Comparison of ENCODE assay signal across 10 cellular contexts in the genomic region with DNA sequence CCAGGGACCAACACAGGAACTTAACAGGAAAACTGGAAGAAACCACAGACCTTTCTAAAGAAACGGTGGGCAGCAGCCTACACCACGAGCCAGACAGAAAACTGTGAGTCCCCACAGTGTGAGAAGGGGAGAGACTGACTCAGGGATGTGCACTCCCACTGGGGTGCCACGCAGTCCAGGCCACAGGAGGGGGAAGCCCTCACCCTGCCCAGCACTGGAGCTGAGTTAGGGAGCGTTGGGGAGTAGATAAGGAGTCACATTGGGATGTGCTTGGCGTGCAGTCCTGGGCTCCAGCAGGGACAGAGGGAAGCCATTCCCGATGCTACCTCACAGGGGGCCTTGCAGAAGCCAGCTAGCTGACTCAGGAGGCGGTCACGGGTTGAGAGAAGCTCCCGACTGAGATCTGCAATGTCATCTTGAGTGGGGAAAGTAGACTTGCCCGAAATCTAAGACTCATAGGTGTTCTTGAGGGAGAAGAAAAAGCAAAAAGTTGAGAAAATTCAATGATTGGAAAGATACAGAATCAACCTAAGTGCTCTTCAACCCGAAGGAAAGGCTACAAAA. TPM values are rescaled to one million over a fixed set of nuclear protein-coding genes. Genes with fewer than 3 reads are reported as not detected.
A peak's percentile ranks its signal among the peaks of the same experiment; 100 is the strongest.
DNase-seq lines count a peak whose midpoint lies in the region; ATAC-seq and TF ChIP-seq lines count a peak whose summit lies in the region.
"Had no signal": no experiment of that assay in that cellular context is flagged by ENCODE, and none has a peak within 500 bp of the region (broad histone marks: within the 10 kb centered on the region; RNA-seq: fewer than 3 reads in every experiment).

No MANE protein-coding gene starts in this region.

- TF ChIP-seq POLR2A in HCT116 (IDR thresholded peaks at IDR 0.05; ENCODE audit: borderline replicate concordance, extremely low read depth, insufficient read depth, insufficient read length), result no peak

- peak overlapping the region; percentile 73 for H3K4me2 ChIP-seq in HCT116 (ENCODE audit: low read length)

- peak overlapping the region; percentile 59 for H2AFZ ChIP-seq in HCT116 (ENCODE audit: low read depth, low read length, poor library complexity, severe bottlenecking)

- ATAC-seq in HCT116, result peak; percentile 35
- peak; percentile 21 for ATAC-seq in esophagus mucosa
- no peak for ATAC-seq in GM19452 (IDR thresholded peaks at IDR 0.05; ENCODE audit: unreplicated experiment)
- ATAC-seq in HG02970 (IDR thresholded peaks at IDR 0.05; ENCODE audit: low FRiP score, unreplicated experiment), result no peak

- H3K4me1 Mint-ChIP-seq in activated CD4-positive, alpha-beta T cell treated with anti-CD3 and anti-CD28 coated beads, Interleukin-2, amount 10 ng/mL, durations not matched to agents 24 days and 14 days, result peaks cover 52% of the 10 kb centered on the region

- H4K20me1 ChIP-seq in HCT116 (ENCODE audit: insufficient read depth), result no peaks in the 10 kb centered on the region

- H3K9me3 ChIP-seq in HCT116 (ENCODE audit: control insufficient read depth in 1 of 2, insufficient read depth in 1 of 2, low read depth in 1 of 2, low read length in 2 of 2), result no peaks in the 10 kb centered on the region

- intact Hi-C loops in HCT116 (cut with micrococcal nuclease), result no loop called here
- intact Hi-C loops in activated CD4-positive, alpha-beta T cell treated with anti-CD3 and anti-CD28 coated beads, Interleukin-2, amount 10 ng/mL, durations not matched to agents 24 days and 14 days (cut with micrococcal nuclease), result loop anchor here (1.0 to 2.0 kb wide), 9 partner anchors 7 to 153 kb away; partner anchors contain the start of genes CEACAM18 and NKG7

- DNase-seq in HCT116 (ENCODE audit: low read depth, low spot score) (no peak), DMS53 (lab: John Stamatoyannopoulos, UW) (no peak), foreskin melanocyte (no peak)
- DNase-seq in activated CD4-positive, alpha-beta T cell treated with anti-CD3 and anti-CD28 coated beads, Interleukin-2, amount 10 ng/mL, durations not matched to agents 24 days and 14 days, result peak; percentile 75
- DNase-seq in stimulated activated CD8-positive, alpha-beta memory T cell treated with anti-CD3 and anti-CD28 coated beads, Interleukin-4, amount 100 ng/mL, for 1 hour (ENCODE audit: low read depth in 2 of 2, low spot score in 1 of 2), result peak; percentile 20 to 34
- DNase-seq: cortex of kidney had no signal

- RAD21 ChIA-PET in HCT116 (lab: Charles Lee; ENCODE audit: low non-redundant PET in 1 of 2, low total read pairs in 2 of 2, uncharacterized antibody in 2 of 2, unreplicated experiment in 2 of 2), result no interaction called here

- H3K4me3 Mint-ChIP-seq in activated CD4-positive, alpha-beta T cell treated with anti-CD3 and anti-CD28 coated beads, Interleukin-2, amount 10 ng/mL, durations not matched to agents 24 days and 14 days, result peak overlapping the region; percentile 80

- peak overlapping the region; percentile 30; the same call in 1 of the 2 replicates for H3K9ac ChIP-seq in HCT116 (ENCODE audit: low read length)

- H3K27ac ChIP-seq in HCT116 (ENCODE audit: low read depth, low read length), result no peak overlapping the region

- POLR2A ChIA-PET in HCT116 (lab: Charles Lee), result no interaction called here

- no peaks in the 10 kb centered on the region for H3K9me2 ChIP-seq in HCT116 (ENCODE audit: insufficient read depth)

- H3K4me3 ChIP-seq in HCT116 (replicated peaks in 1 of 2; ENCODE audit: low read depth in 1 of 2, low read length in 2 of 2), result peak overlapping the region in 1 of 2 experiments; percentile 41; a peak in 2 of 4 replicates

- TF ChIP-seq RAD21 in HCT116 (IDR thresholded peaks at IDR 0.05; ENCODE audit: low read depth), result no peak

- peaks cover 10% of the 10 kb centered on the region for H3K9me3 Mint-ChIP-seq in activated CD4-positive, alpha-beta T cell treated with anti-CD3 and anti-CD28 coated beads, Interleukin-2, amount 10 ng/mL, durations not matched to agents 24 days and 14 days

- CTCF ChIA-PET in HCT116 (lab: Charles Lee), result interaction anchor here (1.2 to 1.6 kb wide), 2 partner anchors 19 to 221 kb away, joined by 3 to 5 read pairs; no protein-coding TSS in a partner anchor

- no peak for TF ChIP-seq CTCF in HCT116 (IDR thresholded peaks at IDR 0.05 in 2 of 3, conservative IDR thresholded peaks at IDR 0.05 in 1 of 3; ENCODE audit: borderline replicate concordance in 1 of 3, insufficient read depth in 1 of 3, low read depth in 2 of 3, low read length in 2 of 3)

- peaks cover 6% of the 10 kb centered on the region for H3K36me3 Mint-ChIP-seq in activated CD4-positive, alpha-beta T cell treated with anti-CD3 and anti-CD28 coated beads, Interleukin-2, amount 10 ng/mL, durations not matched to agents 24 days and 14 days (ENCODE audit: low read depth)

- peaks cover 20% of the 10 kb centered on the region for H3K27me3 Mint-ChIP-seq in activated CD4-positive, alpha-beta T cell treated with anti-CD3 and anti-CD28 coated beads, Interleukin-2, amount 10 ng/mL, durations not matched to agents 24 days and 14 days

- H3K36me3 ChIP-seq in HCT116 (ENCODE audit: control insufficient read depth in 1 of 2, insufficient read depth in 2 of 2, low read length in 2 of 2), result no peaks in the 10 kb centered on the region

- H3K4me1 ChIP-seq in HCT116 (ENCODE audit: control insufficient read depth in 1 of 2, insufficient read depth in 2 of 2, low read length in 2 of 2), result peaks cover 13 to 18% of the 10 kb centered on the region in 2 experiments

- peaks cover 19% of the 10 kb centered on the region for H3K27me3 ChIP-seq in HCT116 (ENCODE audit: insufficient read depth, low read length)

- peak overlapping the region; percentile 94 for H3K27ac Mint-ChIP-seq in activated CD4-positive, alpha-beta T cell treated with anti-CD3 and anti-CD28 coated beads, Interleukin-2, amount 10 ng/mL, durations not matched to agents 24 days and 14 days

- BruUV-seq in HCT116 (replicated peaks; lab: Mats Ljungman, UMichigan), result no TSS peak

- H3K79me2 ChIP-seq in HCT116 (ENCODE audit: insufficient read depth, low read length), result no peaks in the 10 kb centered on the region

TF ChIP-seq in HCT116, 20 proteins besides CTCF, POLR2A, EP300 and RAD21 (continues in another document):
- TF ChIP-seq ZBTB33 (IDR thresholded peaks at IDR 0.05; ENCODE audit: extremely low read depth, insufficient replicate concordance, low read length) (no peak), SP1 (IDR thresholded peaks at IDR 0.05; ENCODE audit: low read depth) (no peak), ZFX (IDR thresholded peaks at IDR 0.05) (no peak), FOSL1 (IDR thresholded peaks at IDR 0.05; ENCODE audit: low read depth) (no peak), SIN3A (IDR thresholded peaks at IDR 0.05; ENCODE audit: low read depth) (no peak), POLR2AphosphoS5 (IDR thresholded peaks at IDR 0.05; ENCODE audit: low read depth, low read length) (no peak), EGR1 (IDR thresholded peaks at IDR 0.05; ENCODE audit: low read depth) (no peak), TCF7L2 (IDR thresholded peaks at IDR 0.05; ENCODE audit: borderline replicate concordance, extremely low read depth, insufficient read depth, insufficient read length) (no peak), ELF1 (IDR thresholded peaks at IDR 0.05; ENCODE audit: borderline replicate concordance, low read depth) (no peak)
- TF ChIP-seq, protein P1, sequence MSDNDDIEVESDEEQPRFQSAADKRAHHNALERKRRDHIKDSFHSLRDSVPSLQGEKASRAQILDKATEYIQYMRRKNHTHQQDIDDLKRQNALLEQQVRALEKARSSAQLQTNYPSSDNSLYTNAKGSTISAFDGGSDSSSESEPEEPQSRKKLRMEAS (IDR thresholded peaks at IDR 0.05), result no peak

RNA-seq across cellular contexts. Expression of gene SIGLEC8, which starts 17.3 kb away (rescaled TPM):
- total RNA-seq in HCT116 (2021; ENCODE audit: unreplicated experiment) (not detected), esophagus mucosa (not detected)
- polyA plus RNA-seq in HCT116 (2012), result not detected in 2 replicates
- 0.09 and 0.16 TPM in 2 replicates for total RNA-seq in activated CD4-positive, alpha-beta T cell treated with anti-CD3 and anti-CD28 coated beads, Interleukin-2, amount 10 ng/mL, durations not matched to agents 24 days and 14 days
- total RNA-seq: lung microvascular endothelial cell had no signal

RNA-seq across cellular contexts. Expression of gene SIGLEC10, which starts 23.5 kb away (rescaled TPM):
- total RNA-seq in HCT116 (2021; ENCODE audit: unreplicated experiment) (not detected), esophagus mucosa (2.0 TPM)
- polyA plus RNA-seq in HCT116 (2012), result 0.13 and 0.21 TPM in 2 replicates
- 2.3 and 3.5 TPM in 2 replicates for total RNA-seq in activated CD4-positive, alpha-beta T cell treated with anti-CD3 and anti-CD28 coated beads, Interleukin-2, amount 10 ng/mL, durations not matched to agents 24 days and 14 days
- total RNA-seq: lung microvascular endothelial cell had no signal

RNA-seq across cellular contexts. Expression of gene CEACAM18, which starts 37.4 kb away (rescaled TPM):
- total RNA-seq in HCT116 (2021; ENCODE audit: unreplicated experiment) (not detected), esophagus mucosa (not detected)
- polyA plus RNA-seq in HCT116 (2012), result not detected in 2 replicates
- not detected in 2 replicates for total RNA-seq in activated CD4-positive, alpha-beta T cell treated with anti-CD3 and anti-CD28 coated beads, Interleukin-2, amount 10 ng/mL, durations not matched to agents 24 days and 14 days
- total RNA-seq: lung microvascular endothelial cell had no signal

RNA-seq across cellular contexts. Expression of gene C19orf84, which starts 50.5 kb away (rescaled TPM):
- total RNA-seq in HCT116 (2021; ENCODE audit: unreplicated experiment) (not detected), esophagus mucosa (not detected)
- polyA plus RNA-seq in HCT116 (2012), result not detected in 2 replicates
- total RNA-seq in activated CD4-positive, alpha-beta T cell treated with anti-CD3 and anti-CD28 coated beads, Interleukin-2, amount 10 ng/mL, durations not matched to agents 24 days and 14 days, result 0.16 and 0.24 TPM in 2 replicates
- total RNA-seq: lung microvascular endothelial cell had no signal

RNA-seq across cellular contexts. Expression of gene LIM2, which starts 53.2 kb away (rescaled TPM):
- total RNA-seq in HCT116 (2021; ENCODE audit: unreplicated experiment), result not detected
- not detected in 2 replicates for polyA plus RNA-seq in HCT116 (2012)
- 0.24 TPM in 1 of 2 replicates, not detected in the other for total RNA-seq in activated CD4-positive, alpha-beta T cell treated with anti-CD3 and anti-CD28 coated beads, Interleukin-2, amount 10 ng/mL, durations not matched to agents 24 days and 14 days
- not detected for total RNA-seq in esophagus mucosa
- total RNA-seq: lung microvascular endothelial cell had no signal

Comparison
In these comparisons a context has a peak if more than half of its experiments do, and no peak if none do; other contexts are left out.
1. ATAC-seq: peak in HCT116 (single experiment) and esophagus mucosa (single experiment); none in GM19452 (single experiment) and HG02970 (single experiment).
2. DNase-seq: peak in activated CD4-positive, alpha-beta T cell treated with anti-CD3 and anti-CD28 coated beads, Interleukin-2, amount 10 ng/mL, durations not matched to agents 24 days and 14 days (single experiment) and stimulated activated CD8-positive, alpha-beta memory T cell treated with anti-CD3 and anti-CD28 coated beads, Interleukin-4, amount 100 ng/mL, for 1 hour (2 of 2); none in HCT116 (single experiment), DMS53 (single experiment) and foreskin melanocyte (single experiment).